8 cellular contexts compared by ENCODE assay signal in the genomic region with DNA sequence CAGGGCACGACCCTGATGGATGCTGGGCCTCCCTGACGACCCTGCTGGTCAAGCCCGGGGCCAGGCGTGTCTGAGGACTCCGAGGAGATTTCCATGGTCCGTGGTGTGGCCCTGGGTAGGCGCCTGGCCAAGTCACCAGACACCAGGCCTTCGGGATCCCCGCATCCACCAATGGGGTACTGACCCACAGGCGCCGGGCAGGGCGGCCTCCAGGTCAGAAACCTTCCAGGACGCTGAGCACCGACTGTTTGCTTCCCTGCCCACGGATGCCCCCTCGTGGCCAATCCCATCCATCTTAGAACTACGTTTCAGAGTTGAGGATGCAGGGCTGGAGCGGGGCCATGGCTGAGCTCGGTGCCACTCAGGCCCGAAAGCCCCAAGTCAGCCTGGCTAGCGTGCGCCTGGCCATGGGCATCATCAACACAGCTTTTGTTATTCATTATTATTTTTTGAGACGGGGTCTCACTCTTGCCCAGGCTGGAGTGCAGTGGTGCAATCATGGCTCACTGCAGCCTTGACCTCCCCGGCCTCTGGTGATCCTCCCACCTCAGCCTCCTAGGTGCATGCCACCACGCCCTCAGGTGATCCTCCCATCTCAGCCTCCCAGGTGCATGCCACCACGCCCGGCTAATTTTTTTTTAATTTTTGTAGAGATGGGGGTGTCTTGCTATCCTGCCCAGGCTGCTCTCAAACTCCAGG. TPM values are rescaled to one million over a fixed set of nuclear protein-coding genes. Genes with fewer than 3 reads are reported as not detected.
A peak's percentile ranks its signal among the peaks of the same experiment; 100 is the strongest.
DNase-seq lines count a peak whose midpoint lies in the region; ATAC-seq, FAIRE-seq and TF ChIP-seq lines count a peak whose summit lies in the region.

No MANE protein-coding gene starts in this region.

- DNase-seq in A172 (ENCODE audit: low spot score) (peak; percentile 70), GM12892 (ENCODE audit: insufficient read length) (peak; percentile 72), NCI-H2196 (lab: John Stamatoyannopoulos, UW; ENCODE audit: unreplicated experiment) (peak; percentile 83), lung microvascular endothelial cell (ENCODE audit: low read depth in 2 of 2) (peak; percentile 59 to 82)
- peak; percentile 40 to 44 for DNase-seq in activated CD4-positive, alpha-beta T cell treated with anti-CD3 and anti-CD28 coated beads, Interleukin-2, amount 50 U/mL, for 4 hours
- DNase-seq in effector memory CD8-positive, alpha-beta T cell = peak; percentile 42 to 47 (median 45)
- peak; percentile 22 for DNase-seq in stimulated activated CD8-positive, alpha-beta memory T cell treated with anti-CD3 and anti-CD28 coated beads, Interleukin-12 subunit alpha, Interleukin-12 subunit beta, amount 100 ng/mL, for 1 hour (ENCODE audit: low read depth)

- H3K9me3 Mint-ChIP-seq in effector memory CD8-positive, alpha-beta T cell = no peaks in the 10 kb centered on the region

- peaks cover 3 to 46% of the 10 kb centered on the region in 2 donors for H3K27me3 Mint-ChIP-seq in effector memory CD8-positive, alpha-beta T cell

- peaks cover 0 to 5% of the 10 kb centered on the region in 2 donors for H3K4me1 Mint-ChIP-seq in effector memory CD8-positive, alpha-beta T cell (ENCODE audit: low read depth in 2 of 2)

- peak; percentile 68 for FAIRE-seq in GM12892 (lab: Jason Lieb, UNC)

- no peak overlapping the region for H3K27ac Mint-ChIP-seq in effector memory CD8-positive, alpha-beta T cell

- peak; percentile 56 for ATAC-seq in effector memory CD8-positive, alpha-beta T cell (replicated peaks)
- no peak for ATAC-seq in HG02642 (IDR thresholded peaks at IDR 0.05; ENCODE audit: poor library complexity, unreplicated experiment)

- peaks cover 7% of the 10 kb centered on the region for H3K36me3 Mint-ChIP-seq in effector memory CD8-positive, alpha-beta T cell (ENCODE audit: insufficient read depth)

- no peak for TF ChIP-seq POLR2A in GM12892 (IDR thresholded peaks at IDR 0.05; ENCODE audit: low read depth, low read length)

- H3K4me3 Mint-ChIP-seq in effector memory CD8-positive, alpha-beta T cell = no peak overlapping the region

RNA-seq across cellular contexts. Expression of a gene that starts 7.1 kb away (rescaled TPM):
- total RNA-seq in A172 (2014; rRNA removed; shearing (Covaris generic)) = 0.07 and 0.28 TPM in 2 replicates
- 1.4 TPM for polyA plus RNA-seq in GM12892 (2012; ENCODE audit: missing spikeins)
- under 0.01 TPM in 1 of 2 replicates, not detected in the other for total RNA-seq in lung microvascular endothelial cell

RNA-seq across cellular contexts. Expression of a gene that starts 49.2 kb away (rescaled TPM):
- 34.3 and 42.4 TPM in 2 replicates for total RNA-seq in A172 (2014; rRNA removed; shearing (Covaris generic))
- 4.7 TPM for polyA plus RNA-seq in GM12892 (2012; ENCODE audit: missing spikeins)
- 35.1 and 48.0 TPM in 2 replicates for total RNA-seq in lung microvascular endothelial cell

Comparison
In these comparisons a context has a peak if more than half of its experiments do, and no peak if none do; other contexts are left out.
1. DNase-seq: peak in every context shown above with its lines; median percentile 83 in NCI-H2196; 72 in GM12892; 70 in lung microvascular endothelial cell; 70 in A172; 45 in effector memory CD8-positive, alpha-beta T cell; 42 in activated CD4-positive, alpha-beta T cell treated with anti-CD3 and anti-CD28 coated beads, Interleukin-2, amount 50 U/mL, for 4 hours; 22 in stimulated activated CD8-positive, alpha-beta memory T cell treated with anti-CD3 and anti-CD28 coated beads, Interleukin-12 subunit alpha, Interleukin-12 subunit beta, amount 100 ng/mL, for 1 hour.